Comparison of ENCODE assay signal across 24 cellular contexts in genomic region chr1:115647507-115647906, GRCh38. TPM values are rescaled to one million over a fixed set of nuclear protein-coding genes. Genes with fewer than 3 reads are reported as not detected.
A peak's percentile ranks its signal among the peaks of the same experiment; 100 is the strongest.
DNase-seq lines count a peak whose midpoint lies in the region; ATAC-seq and TF ChIP-seq lines count a peak whose summit lies in the region.
"Had no signal": no experiment of that assay in that cellular context is flagged by ENCODE, and none has a peak within 500 bp of the region (broad histone marks: within the 10 kb centered on the region; RNA-seq: fewer than 3 reads in every experiment).

No MANE protein-coding gene starts in this region.

- H3K27me3 ChIP-seq in psoas muscle (ENCODE audit: insufficient read depth in 3 of 3, low read length in 2 of 3): no peaks in the 10 kb centered on the region
- H3K27me3 ChIP-seq: breast epithelium, esophagus muscularis mucosa, uterus had no signal

- intact Hi-C loops in psoas muscle (cut with DNase I): no loop called here

- H3K4me1 Mint-ChIP-seq in activated naive CD8-positive, alpha-beta T cell treated with anti-CD3 and anti-CD28 coated beads, Interleukin-2, amount 10 ng/mL, durations not matched to agents 7 days and 5 days: peaks cover 13% of the 10 kb centered on the region

- H3K36me3 Mint-ChIP-seq in activated naive CD8-positive, alpha-beta T cell treated with anti-CD3 and anti-CD28 coated beads, Interleukin-2, amount 10 ng/mL, durations not matched to agents 7 days and 5 days: peaks cover 5% of the 10 kb centered on the region
- H3K36me3 Mint-ChIP-seq: naive thymus-derived CD8-positive, alpha-beta T cell had no signal

- H3K27me3 Mint-ChIP-seq in activated naive CD8-positive, alpha-beta T cell treated with anti-CD3 and anti-CD28 coated beads, Interleukin-2, amount 10 ng/mL, durations not matched to agents 7 days and 5 days: peaks cover 3% of the 10 kb centered on the region

- H3K4me1 ChIP-seq in psoas muscle: peaks cover 6% of the 10 kb centered on the region
- H3K4me1 ChIP-seq: breast epithelium had no signal

- H3K4me3 ChIP-seq in psoas muscle: no peak overlapping the region
- H3K4me3 ChIP-seq: breast epithelium, dorsolateral prefrontal cortex, esophagus muscularis mucosa, lung, skin epidermis, uterus had no signal

- H3K4me3 Mint-ChIP-seq in activated naive CD8-positive, alpha-beta T cell treated with anti-CD3 and anti-CD28 coated beads, Interleukin-2, amount 10 ng/mL, durations not matched to agents 7 days and 5 days: no peak overlapping the region
- H3K4me3 Mint-ChIP-seq: activated naive CD8-positive, alpha-beta T cell; immature natural killer cell; naive thymus-derived CD8-positive, alpha-beta T cell; stimulated activated naive CD8-positive, alpha-beta T cell treated with anti-CD3 and anti-CD28 coated beads, Interleukin-15, Interleukin-2, amounts not matched to agents 100 ng/mL and 50 ng/mL, for 24 hours had no signal

- DNase-seq in activated effector memory CD4-positive, alpha-beta T cell treated with anti-CD3 and anti-CD28 coated beads, Interleukin-2, amount 50 U/mL, for 16 hours: peak; percentile 67
- DNase-seq in activated effector memory CD4-positive, alpha-beta T cell treated with Interleukin-2 at 50 U/mL for 16 hours: no peak
- DNase-seq in activated naive CD8-positive, alpha-beta T cell treated with anti-CD3 and anti-CD28 coated beads, Interleukin-2, amount 10 ng/mL, durations not matched to agents 7 days and 5 days: no peak
- DNase-seq in stimulated activated naive CD8-positive, alpha-beta T cell treated with anti-CD3 and anti-CD28 coated beads, Interleukin-15, Interleukin-2, amounts not matched to agents 100 U/mL and 50 U/mL, for 24 hours: no peak
- DNase-seq in UCSD-AML1 (lab: John Stamatoyannopoulos, UW; ENCODE audit: unreplicated experiment): no peak
- DNase-seq in psoas muscle: no peak
- DNase-seq: dorsolateral prefrontal cortex, EL, HCEC 1CT, NCI-H1694 treated with DMSO at 0.1 percent for 48 hours, NCI-H345, posterior cingulate gyrus, T-helper 9 cell, uterus had no signal

- no peaks in the 10 kb centered on the region for H3K9me3 Mint-ChIP-seq in activated naive CD8-positive, alpha-beta T cell treated with anti-CD3 and anti-CD28 coated beads, Interleukin-2, amount 10 ng/mL, durations not matched to agents 7 days and 5 days
- H3K9me3 Mint-ChIP-seq: immature natural killer cell; stimulated activated naive CD8-positive, alpha-beta T cell treated with anti-CD3 and anti-CD28 coated beads, Interleukin-15, Interleukin-2, amounts not matched to agents 100 ng/mL and 50 ng/mL, for 24 hours had no signal

- H3K36me3 ChIP-seq in psoas muscle (ENCODE audit: insufficient read depth in 1 of 2, low read depth in 1 of 2): no peaks in the 10 kb centered on the region
- H3K36me3 ChIP-seq: breast epithelium, uterus had no signal

- WGBS in psoas muscle, 3 donors: 62 to 91% (median 86%) methylated on average over 2 of the region's 2 CpGs

- no peak for TF ChIP-seq CTCF in psoas muscle (IDR thresholded peaks at IDR 0.05)

- no peak overlapping the region for H3K27ac ChIP-seq in psoas muscle
- H3K27ac ChIP-seq: breast epithelium, dorsolateral prefrontal cortex, skin epidermis, uterus had no signal

- peak; percentile 25 for ATAC-seq in HG03565 (IDR thresholded peaks at IDR 0.05; ENCODE audit: unreplicated experiment)
- peak; percentile 85 for ATAC-seq in activated naive CD8-positive, alpha-beta T cell treated with anti-CD3 and anti-CD28 coated beads, Interleukin-2, amount 10 ng/mL, durations not matched to agents 7 days and 5 days (ENCODE audit: low read depth)
- ATAC-seq in stimulated activated naive CD8-positive, alpha-beta T cell treated with anti-CD3 and anti-CD28 coated beads, Interleukin-15, Interleukin-2, amounts not matched to agents 100 U/mL and 50 U/mL, for 24 hours: peak; percentile 86
- ATAC-seq in psoas muscle: no peak
- ATAC-seq in GM18858 (IDR thresholded peaks at IDR 0.05; ENCODE audit: unreplicated experiment): no peak

- H3K9me3 ChIP-seq in psoas muscle: no peaks in the 10 kb centered on the region
- H3K9me3 ChIP-seq: breast epithelium, esophagus muscularis mucosa, uterus had no signal

- POLR2A ChIA-PET in activated naive CD8-positive, alpha-beta T cell treated with anti-CD3 and anti-CD28 coated beads, Interleukin-2, amount 10 ng/mL, durations not matched to agents 7 days and 5 days (lab: Charles Lee): no interaction called here

- no peak overlapping the region for H3K27ac Mint-ChIP-seq in activated naive CD8-positive, alpha-beta T cell treated with anti-CD3 and anti-CD28 coated beads, Interleukin-2, amount 10 ng/mL, durations not matched to agents 7 days and 5 days
- H3K27ac Mint-ChIP-seq: activated naive CD8-positive, alpha-beta T cell; immature natural killer cell; naive thymus-derived CD8-positive, alpha-beta T cell; stimulated activated naive CD8-positive, alpha-beta T cell treated with anti-CD3 and anti-CD28 coated beads, Interleukin-15, Interleukin-2, amounts not matched to agents 100 ng/mL and 50 ng/mL, for 24 hours had no signal

RNA-seq across cellular contexts. Expression of gene VANGL1, which starts 5.7 kb away (rescaled TPM):
- total RNA-seq in activated naive CD8-positive, alpha-beta T cell treated with anti-CD3 and anti-CD28 coated beads, Interleukin-2, amount 10 ng/mL, durations not matched to agents 7 days and 5 days: 1 to 10 TPM; 7.6 to 8.6 TPM
- 1 to 10 TPM; 1.2 to 2.4 (median 1.7) TPM for total RNA-seq in psoas muscle
- 1 to 10 TPM in 1 of 3 donors, under 1 TPM in 2; 0.48 to 1.1 (median 0.61) TPM for polyA plus RNA-seq in psoas muscle

Comparison
In these comparisons a context has a peak if more than half of its experiments do, and no peak if none do; other contexts are left out.
1. ATAC-seq: peak in HG03565 (single experiment), activated naive CD8-positive, alpha-beta T cell treated with anti-CD3 and anti-CD28 coated beads, Interleukin-2, amount 10 ng/mL, durations not matched to agents 7 days and 5 days (single experiment) and stimulated activated naive CD8-positive, alpha-beta T cell treated with anti-CD3 and anti-CD28 coated beads, Interleukin-15, Interleukin-2, amounts not matched to agents 100 U/mL and 50 U/mL, for 24 hours (single experiment); none in psoas muscle (0 of 4) and GM18858 (single experiment).